Comparison of ENCODE assay signal across 8 cellular contexts in the genomic region with DNA sequence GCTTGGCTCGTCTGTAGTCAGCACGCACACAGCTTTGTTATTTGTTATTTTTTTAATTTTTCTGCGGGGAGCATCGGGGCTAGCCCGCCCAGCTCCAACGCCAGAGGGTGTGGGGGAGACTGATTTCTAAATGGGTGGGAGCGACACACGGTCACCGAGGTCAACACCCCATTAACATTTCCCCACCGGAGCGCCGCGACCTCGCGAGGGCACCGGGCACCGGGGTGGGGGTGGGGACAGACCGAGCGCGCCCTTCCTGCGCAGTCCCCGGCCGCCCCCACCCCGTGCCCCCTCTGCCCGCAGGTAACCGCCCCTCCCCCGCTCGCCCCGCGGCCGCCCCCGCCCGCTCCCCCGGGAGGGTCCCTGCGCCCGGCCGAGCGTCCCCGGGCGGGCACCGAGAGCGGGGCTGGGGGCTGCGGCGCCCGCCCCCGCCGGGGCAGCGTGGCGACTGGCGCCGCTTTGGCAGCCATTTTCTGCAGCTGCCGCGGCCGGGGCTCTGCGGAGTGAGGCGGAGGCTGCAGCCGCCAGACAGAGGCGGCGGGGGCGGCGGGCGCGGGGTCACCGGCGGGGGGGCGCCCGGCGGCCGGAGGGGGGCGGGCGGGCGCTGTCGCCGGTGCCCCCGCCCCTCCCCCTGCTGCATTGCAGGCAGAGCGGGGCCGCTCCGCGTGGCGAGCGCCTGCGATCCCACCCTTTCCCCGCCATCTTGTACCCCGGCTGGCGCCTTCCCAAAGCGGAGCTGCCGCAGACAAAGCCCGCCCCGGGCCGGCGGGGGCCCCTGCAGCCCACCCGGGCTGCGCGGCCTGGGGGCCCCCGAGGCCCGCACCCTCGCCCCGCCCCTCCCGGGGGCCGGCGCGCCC. TPM values are rescaled to one million over a fixed set of nuclear protein-coding genes. Genes with fewer than 3 reads are reported as not detected.
A peak's percentile ranks its signal among the peaks of the same experiment; 100 is the strongest.
DNase-seq lines count a peak whose midpoint lies in the region; ATAC-seq lines count a peak whose summit lies in the region.

No MANE protein-coding gene starts in this region.

- no peaks in the 10 kb centered on the region for H3K79me2 ChIP-seq in Karpas-422 (ENCODE audit: low read length)

- H3K4me2 ChIP-seq in Karpas-422 (ENCODE audit: low read depth, low read length, poor library complexity, severe bottlenecking) = peak overlapping the region; percentile 80

- POLR2A ChIA-PET in activated naive CD8-positive, alpha-beta T cell treated with anti-CD3 and anti-CD28 coated beads, Interleukin-2, amount 10 ng/mL, durations not matched to agents 7 days and 5 days (lab: Charles Lee) = interaction anchor here (0.7 to 7.8 kb wide), 7 partner anchors 9 to 27 kb away, joined by 3 to 76 read pairs (median 7); a partner anchor contains a TSS

- no peak for DNase-seq in CD4-positive, CD25-positive, alpha-beta regulatory T cell
- peak; percentile 74 for DNase-seq in Karpas-422
- DNase-seq in activated naive CD8-positive, alpha-beta T cell treated with anti-CD3 and anti-CD28 coated beads, Interleukin-2, amount 10 ng/mL, durations not matched to agents 7 days and 5 days = no peak
- no peak for DNase-seq in activated gamma-delta T cell treated with Interleukin-2 at 50 U/mL for 16 hours

- peaks cover 0 to 10% (median 0%) of the 10 kb centered on the region in 7 donors for H3K9me3 Mint-ChIP-seq in CD4-positive, CD25-positive, alpha-beta regulatory T cell
- no peaks in the 10 kb centered on the region for H3K9me3 Mint-ChIP-seq in activated naive CD8-positive, alpha-beta T cell treated with anti-CD3 and anti-CD28 coated beads, Interleukin-2, amount 10 ng/mL, durations not matched to agents 7 days and 5 days

- H3K9me2 ChIP-seq in Karpas-422 (replicated peaks; ENCODE audit: insufficient read depth, low read length) = no peaks in the 10 kb centered on the region

- H3K4me3 Mint-ChIP-seq in CD4-positive, CD25-positive, alpha-beta regulatory T cell = peak overlapping the region; percentile 63 to 82 (median 73)
- H3K4me3 Mint-ChIP-seq in activated naive CD8-positive, alpha-beta T cell treated with anti-CD3 and anti-CD28 coated beads, Interleukin-2, amount 10 ng/mL, durations not matched to agents 7 days and 5 days = peak overlapping the region; percentile 40

- H3K27me3 ChIP-seq in CD4-positive, CD25-positive, alpha-beta regulatory T cell (ENCODE audit: control insufficient read depth, insufficient read depth, low read length) = peaks cover 33% of the 10 kb centered on the region
- no peaks in the 10 kb centered on the region for H3K27me3 ChIP-seq in Karpas-422 (ENCODE audit: low read length)
- H3K27me3 ChIP-seq in mucosa of stomach (ENCODE audit: control insufficient read depth, insufficient read depth, low read length) = peaks cover 78% of the 10 kb centered on the region

- H4K20me1 ChIP-seq in Karpas-422 (ENCODE audit: insufficient read depth, low read depth, low read length) = no peaks in the 10 kb centered on the region

- H3K36me3 ChIP-seq in CD4-positive, CD25-positive, alpha-beta regulatory T cell (ENCODE audit: control insufficient read depth, insufficient read depth, low read length) = no peaks in the 10 kb centered on the region
- H3K36me3 ChIP-seq in Karpas-422 (ENCODE audit: insufficient read depth, low read length) (no peaks in the 10 kb centered on the region), mucosa of stomach (ENCODE audit: control insufficient read depth, insufficient read depth, low read length) (no peaks in the 10 kb centered on the region)

- H3K9ac ChIP-seq in Karpas-422 (ENCODE audit: low read length) (peak overlapping the region; percentile 74), mucosa of stomach (ENCODE audit: low read length) (peak overlapping the region; percentile 22)

- H3K4me1 ChIP-seq in CD4-positive, CD25-positive, alpha-beta regulatory T cell (ENCODE audit: control insufficient read depth, insufficient read depth, low read length, poor library complexity, severe bottlenecking) = peaks cover 46% of the 10 kb centered on the region
- H3K4me1 ChIP-seq in Karpas-422 (ENCODE audit: low read length) (peaks cover 42% of the 10 kb centered on the region), mucosa of stomach (ENCODE audit: control insufficient read depth, insufficient read depth, low read length) (peaks cover 47% of the 10 kb centered on the region)

- peak overlapping the region; percentile 85 for H2AFZ ChIP-seq in Karpas-422 (ENCODE audit: low read length)

- no peak overlapping the region for H3K4me3 ChIP-seq in CD4-positive, CD25-positive, alpha-beta regulatory T cell (ENCODE audit: low read depth, low read length)
- H3K4me3 ChIP-seq in Karpas-422 (ENCODE audit: low read length) (peak overlapping the region; percentile 74), mucosa of stomach (ENCODE audit: low read length) (no peak overlapping the region)

- H3K27me3 Mint-ChIP-seq in CD4-positive, CD25-positive, alpha-beta regulatory T cell = peaks cover 65% of the 10 kb centered on the region
- H3K27me3 Mint-ChIP-seq in activated naive CD8-positive, alpha-beta T cell treated with anti-CD3 and anti-CD28 coated beads, Interleukin-2, amount 10 ng/mL, durations not matched to agents 7 days and 5 days = peaks cover 63% of the 10 kb centered on the region

- no peaks in the 10 kb centered on the region for H3K9me3 ChIP-seq in CD4-positive, CD25-positive, alpha-beta regulatory T cell (ENCODE audit: control insufficient read depth in 2 of 2, low read length in 2 of 2)
- H3K9me3 ChIP-seq in Karpas-422 (ENCODE audit: low read length) = no peaks in the 10 kb centered on the region
- no peaks in the 10 kb centered on the region for H3K9me3 ChIP-seq in mucosa of stomach (ENCODE audit: control insufficient read depth, low read length)

- peaks cover 0 to 39% (median 17%) of the 10 kb centered on the region in 4 donors for H3K4me1 Mint-ChIP-seq in CD4-positive, CD25-positive, alpha-beta regulatory T cell
- peaks cover 20% of the 10 kb centered on the region for H3K4me1 Mint-ChIP-seq in activated naive CD8-positive, alpha-beta T cell treated with anti-CD3 and anti-CD28 coated beads, Interleukin-2, amount 10 ng/mL, durations not matched to agents 7 days and 5 days

- ATAC-seq in CD4-positive, CD25-positive, alpha-beta regulatory T cell (ENCODE audit: low read depth in 2 of 2) = no peak
- no peak for ATAC-seq in activated naive CD8-positive, alpha-beta T cell treated with anti-CD3 and anti-CD28 coated beads, Interleukin-2, amount 10 ng/mL, durations not matched to agents 7 days and 5 days (ENCODE audit: low read depth)
- ATAC-seq in GM19397 (IDR thresholded peaks at IDR 0.05; ENCODE audit: unreplicated experiment) (no peak), HG03354 (IDR thresholded peaks at IDR 0.05; ENCODE audit: poor library complexity, severe bottlenecking, unreplicated experiment) (no peak), GM19395 (IDR thresholded peaks at IDR 0.05; ENCODE audit: unreplicated experiment) (no peak)

- H3K27ac ChIP-seq in CD4-positive, CD25-positive, alpha-beta regulatory T cell (ENCODE audit: insufficient read depth, low read length, poor library complexity, severe bottlenecking) = no peak overlapping the region
- peak overlapping the region; percentile 49 for H3K27ac ChIP-seq in Karpas-422 (ENCODE audit: low read length)

- no peaks in the 10 kb centered on the region for H3K36me3 Mint-ChIP-seq in CD4-positive, CD25-positive, alpha-beta regulatory T cell
- H3K36me3 Mint-ChIP-seq in activated naive CD8-positive, alpha-beta T cell treated with anti-CD3 and anti-CD28 coated beads, Interleukin-2, amount 10 ng/mL, durations not matched to agents 7 days and 5 days = no peaks in the 10 kb centered on the region

- H3K27ac Mint-ChIP-seq in CD4-positive, CD25-positive, alpha-beta regulatory T cell = peak overlapping the region in 1 of 3 donors; percentile 82
- no peak overlapping the region for H3K27ac Mint-ChIP-seq in activated naive CD8-positive, alpha-beta T cell treated with anti-CD3 and anti-CD28 coated beads, Interleukin-2, amount 10 ng/mL, durations not matched to agents 7 days and 5 days

RNA-seq across cellular contexts. Expression of a gene that starts 16.3 kb away (rescaled TPM):
- 3.4 TPM for total RNA-seq in CD4-positive, CD25-positive, alpha-beta regulatory T cell
- 1 to 10 TPM in 2 of 4 donors, under 1 TPM in 2; 0.30 to 1.7 (median 0.87) TPM for polyA plus RNA-seq in CD4-positive, CD25-positive, alpha-beta regulatory T cell
- total RNA-seq in Karpas-422 (2014; rRNA removed; shearing (Covaris generic); ENCODE audit: low replicate concordance) = 8.0 and 26.4 TPM in 2 replicates
- 1 to 10 TPM; 4.9 to 5.5 TPM for total RNA-seq in activated naive CD8-positive, alpha-beta T cell treated with anti-CD3 and anti-CD28 coated beads, Interleukin-2, amount 10 ng/mL, durations not matched to agents 7 days and 5 days

RNA-seq across cellular contexts. Expression of a gene that starts 26.0 kb away (rescaled TPM):
- 137 TPM for total RNA-seq in CD4-positive, CD25-positive, alpha-beta regulatory T cell
- 10 to 100 TPM in 1 of 4 donors, 1 to 10 TPM in 3; 2.9 to 10.0 (median 4.6) TPM for polyA plus RNA-seq in CD4-positive, CD25-positive, alpha-beta regulatory T cell
- 33.3 and 86.5 TPM in 2 replicates for total RNA-seq in Karpas-422 (2014; rRNA removed; shearing (Covaris generic); ENCODE audit: low replicate concordance)
- total RNA-seq in activated naive CD8-positive, alpha-beta T cell treated with anti-CD3 and anti-CD28 coated beads, Interleukin-2, amount 10 ng/mL, durations not matched to agents 7 days and 5 days = 10 to 100 TPM; 53.8 to 54.4 TPM

RNA-seq across cellular contexts. Expression of a gene that starts 35.2 kb away (rescaled TPM):
- 0.81 TPM for total RNA-seq in CD4-positive, CD25-positive, alpha-beta regulatory T cell
- under 1 TPM in 2 of 4 donors, not detected in 2; 0.11 to 0.17 TPM for polyA plus RNA-seq in CD4-positive, CD25-positive, alpha-beta regulatory T cell
- total RNA-seq in Karpas-422 (2014; rRNA removed; shearing (Covaris generic); ENCODE audit: low replicate concordance) = 4.8 and 8.4 TPM in 2 replicates
- total RNA-seq in activated naive CD8-positive, alpha-beta T cell treated with anti-CD3 and anti-CD28 coated beads, Interleukin-2, amount 10 ng/mL, durations not matched to agents 7 days and 5 days = 1 to 10 TPM; 9.2 to 9.6 TPM
